Comparison of ENCODE assay signal across 30 cellular contexts in genomic region chr11:130890039-130890745, GRCh38.
"Had no signal": no experiment of that assay in that cellular context is flagged by ENCODE, and none has a peak within 500 bp of the region (broad histone marks: within the 10 kb centered on the region; RNA-seq: fewer than 3 reads in every experiment).

No MANE protein-coding gene starts in this region.

- H3K4me1 ChIP-seq: breast epithelium, parathyroid adenoma had no signal

- H3K27ac Mint-ChIP-seq: activated CD8-positive, alpha-beta T cell treated with anti-CD3 and anti-CD28 coated beads, Interleukin-2, amount 10 ng/mL, durations not matched to agents 7 days and 5 days; dendritic cell treated with granulocyte-macrophage colony-stimulating factor and Interleukin-4, amounts not matched to agents 40 ng/mL and 50 ng/mL, for 4 days; naive thymus-derived CD8-positive, alpha-beta T cell; T-helper 17 cell had no signal

- H3K4me2 ChIP-seq: hepatocyte had no signal

- H2AFZ ChIP-seq: hepatocyte, parathyroid adenoma had no signal

- H3K9ac ChIP-seq: parathyroid adenoma had no signal

- H3K36me3 ChIP-seq: breast epithelium had no signal

- H3K9me3 Mint-ChIP-seq: dendritic cell treated with granulocyte-macrophage colony-stimulating factor and Interleukin-4, amounts not matched to agents 40 ng/mL and 50 ng/mL, for 4 days; naive thymus-derived CD8-positive, alpha-beta T cell; neural crest cell had no signal

- H3K9me3 ChIP-seq: breast epithelium, esophagus squamous epithelium, gastroesophageal sphincter, psoas muscle, right atrium auricular region, testis had no signal

- H3K4me3 ChIP-seq: breast epithelium, esophagus squamous epithelium, gastroesophageal sphincter, hepatocyte, psoas muscle, right atrium auricular region, testis had no signal

- FAIRE-seq: kidney, urothelium cell line had no signal

- H3K27ac ChIP-seq: breast epithelium, epithelial cell of prostate, hepatocyte, parathyroid adenoma, psoas muscle, testis, WERI-Rb-1 had no signal

- H3K4me3 Mint-ChIP-seq: activated CD8-positive, alpha-beta T cell treated with anti-CD3 and anti-CD28 coated beads, Interleukin-2, amount 10 ng/mL, durations not matched to agents 7 days and 5 days; dendritic cell treated with granulocyte-macrophage colony-stimulating factor and Interleukin-4, amounts not matched to agents 40 ng/mL and 50 ng/mL, for 4 days; naive thymus-derived CD8-positive, alpha-beta T cell; neural crest cell; T-helper 17 cell had no signal

- H3K27me3 Mint-ChIP-seq: dendritic cell treated with granulocyte-macrophage colony-stimulating factor and Interleukin-4, amounts not matched to agents 40 ng/mL and 50 ng/mL, for 4 days; naive thymus-derived CD8-positive, alpha-beta T cell; T-helper 17 cell had no signal

- H3K27me3 ChIP-seq: breast epithelium, esophagus squamous epithelium, gastroesophageal sphincter, hepatocyte, right atrium auricular region, testis had no signal

- H3K79me2 ChIP-seq: hepatocyte, parathyroid adenoma had no signal

- DNase-seq: activated CD4-positive, alpha-beta T cell treated with anti-CD3 and anti-CD28 coated beads for 1 hour; activated CD8-positive, alpha-beta T cell treated with anti-CD3 and anti-CD28 coated beads, Interleukin-2, amount 10 ng/mL, durations not matched to agents 7 days and 5 days; activated gamma-delta T cell treated with Interleukin-2 at 50 U/mL for 16 hours; activated naive CD4-positive, alpha-beta T cell treated with anti-CD3 and anti-CD28 coated beads, Interleukin-2, amount 50 U/mL, for 16 hours; amygdala; central memory CD4-positive, alpha-beta T cell; effector CD4-positive, alpha-beta T cell; esophagus squamous epithelium; kidney; midbrain; naive thymus-derived CD8-positive, alpha-beta T cell; occipital lobe; psoas muscle; stimulated activated CD4-positive, alpha-beta T cell treated with anti-CD3 and anti-CD28 coated beads, Interleukin-15, amount 100 ng/mL, for 24 hours; stimulated activated CD4-positive, alpha-beta T cell treated with anti-CD3 and anti-CD28 coated beads, Interleukin-2, amount 100 ng/mL, for 24 hours; stimulated activated naive CD4-positive, alpha-beta T cell treated with Interleukin-2 at 50 U/mL for 16 hours; T-helper 17 cell; T1000; testis; trophoblast cell; WERI-Rb-1 had no signal
